10 cellular contexts compared by ENCODE assay signal in the genomic region with DNA sequence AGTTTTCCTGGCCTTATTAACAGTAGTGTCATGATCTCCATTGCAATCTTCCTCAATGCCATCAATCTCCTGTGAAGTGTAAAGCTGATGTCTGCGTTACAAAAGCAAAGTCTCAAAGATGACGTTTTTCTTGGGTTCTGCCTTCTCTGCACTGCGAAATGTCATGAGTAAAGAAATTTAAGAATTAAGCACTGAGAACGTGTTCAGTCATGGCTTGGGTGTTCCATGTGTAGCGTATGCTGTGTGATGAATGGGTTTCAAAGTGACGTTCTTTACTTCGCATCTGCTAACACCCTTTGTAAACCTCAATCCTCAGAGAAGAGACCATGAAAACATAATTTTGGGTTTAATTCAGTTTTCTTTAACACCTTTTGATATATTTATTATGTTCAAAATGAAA. TPM values are rescaled to one million over a fixed set of nuclear protein-coding genes. Genes with fewer than 3 reads are reported as not detected.
DNase-seq lines count a peak whose midpoint lies in the region; ATAC-seq, FAIRE-seq and TF ChIP-seq lines count a peak whose summit lies in the region.
"Had no signal": no experiment of that assay in that cellular context is flagged by ENCODE, and none has a peak within 500 bp of the region (broad histone marks: within the 10 kb centered on the region; RNA-seq: fewer than 3 reads in every experiment).

No MANE protein-coding gene starts in this region.

- peaks cover 8% of the 10 kb centered on the region for H3K27me3 Mint-ChIP-seq in H9 (ENCODE audit: low read depth)
- peaks cover 30% of the 10 kb centered on the region for H3K27me3 Mint-ChIP-seq in WTC11 (ENCODE audit: low read depth)

- H3K4me3 Mint-ChIP-seq in H9 = peak overlapping the region; percentile 75 to 81; a peak in 3 of 5 replicates
- H3K4me3 Mint-ChIP-seq in WTC11 = peak overlapping the region; percentile 75

- no peak overlapping the region for H2BK15ac ChIP-seq in H9 (ENCODE audit: low read depth, low read length)

- H2BK5ac ChIP-seq in H9 (ENCODE audit: insufficient read length, low read length) = no peak overlapping the region

- no peak overlapping the region for H2BK120ac ChIP-seq in H9 (ENCODE audit: low read depth, low read length, poor library complexity, severe bottlenecking)

- no peak for TF ChIP-seq CTCF in H9 (conservative IDR thresholded peaks at IDR 0.05)
- TF ChIP-seq CTCF in WTC11 (IDR thresholded peaks at IDR 0.05) = no peak
- no peak for TF ChIP-seq CTCF in fibroblast of mammary gland (conservative IDR thresholded peaks at IDR 0.05; ENCODE audit: control insufficient read depth, insufficient read depth, low read depth, low read length)
- TF ChIP-seq CTCF in retinal pigment epithelial cell (conservative IDR thresholded peaks at IDR 0.05; ENCODE audit: low read depth, low read length) = no peak

- H3K4me3 ChIP-seq in fibroblast of mammary gland (ENCODE audit: control insufficient read depth, low read depth, low read length) (peak overlapping the region; percentile 75), retinal pigment epithelial cell (ENCODE audit: low read length) (peak overlapping the region; percentile 72)

- no peaks in the 10 kb centered on the region for H3K4me1 ChIP-seq in H9 (ENCODE audit: insufficient read depth, low read length)

- H4K5ac ChIP-seq in H9 (ENCODE audit: insufficient read length, low read depth, low read length) = no peak overlapping the region

- H3K56ac ChIP-seq in H9 (ENCODE audit: insufficient read length, low read depth, low read length) = no peak overlapping the region

- H3K79me1 ChIP-seq in H9 (ENCODE audit: insufficient read depth, low read depth, low read length, poor library complexity, severe bottlenecking) = no peaks in the 10 kb centered on the region

- no peak for FAIRE-seq in frontal cortex (lab: Jason Lieb, UNC)

- no peak for ATAC-seq in WTC11
- no peak for ATAC-seq in GM21526 (IDR thresholded peaks at IDR 0.05; ENCODE audit: low FRiP score, unreplicated experiment)
- ATAC-seq in GM21717 (IDR thresholded peaks at IDR 0.05; ENCODE audit: unreplicated experiment) = no peak

- no peaks in the 10 kb centered on the region for H3K23me2 ChIP-seq in H9 (ENCODE audit: insufficient read length, low read depth, low read length, poor library complexity, severe bottlenecking)

- DNase-seq in H9 (no peak), WTC11 (ENCODE audit: low spot score) (no peak), fibroblast of mammary gland (ENCODE audit: low read depth) (peak; percentile 71), retinal pigment epithelial cell (ENCODE audit: low read depth) (no peak), frontal cortex (ENCODE audit: low spot score in 2 of 2) (no peak), HUDEP-2 (lab: John Stamatoyannopoulos, UW; ENCODE audit: unreplicated experiment in 76 of 76) (no peak)
- DNase-seq: activated CD4-positive, CD25-positive, alpha-beta regulatory T cell treated with anti-CD3 and anti-CD28 coated beads, Interleukin-2, amount 50 U/mL, for 72 hours; NCI-H2227 treated with DMSO at 0.1 percent for 48 hours had no signal

- no peak overlapping the region for H3K4ac ChIP-seq in H9 (ENCODE audit: low read depth, low read length)

- H3T11ph ChIP-seq in H9 (ENCODE audit: low read length) = no peak overlapping the region

- no peak overlapping the region for H3K9ac ChIP-seq in H9 (ENCODE audit: extremely low read depth, insufficient read length, low read length)

- H3K4me1 Mint-ChIP-seq in H9 (peaks cover 4 to 7% of the 10 kb centered on the region in 2 experiments; a peak in 2 of 4 replicates), WTC11 (no peaks in the 10 kb centered on the region)

- H3K27ac ChIP-seq in H9 (ENCODE audit: insufficient read length, low read depth, low read length) = no peak overlapping the region

- H3K27me3 ChIP-seq in H9 (ENCODE audit: insufficient read depth, low read length) = no peaks in the 10 kb centered on the region

- no peak overlapping the region for H2AK5ac ChIP-seq in H9 (ENCODE audit: insufficient read length, low read length)

- no peak overlapping the region for H3K18ac ChIP-seq in H9 (ENCODE audit: insufficient read length, low read depth, low read length)

- H3K36me3 Mint-ChIP-seq in H9 (ENCODE audit: insufficient read depth in 1 of 3, low read depth in 3 of 3) = peaks cover 0 to 4% (median 1%) of the 10 kb centered on the region in 3 experiments; a peak in 2 of 7 replicates
- no peaks in the 10 kb centered on the region for H3K36me3 Mint-ChIP-seq in WTC11

- POLR2A ChIA-PET in WTC11 (lab: Charles Lee) = no interaction called here

- WGBS in H9 (ENCODE audit: extremely low coverage, insufficient read length, low lambda C conversion rate) = no CpG with 5 or more reads among the region's 7 CpGs

- H2BK12ac ChIP-seq in H9 (ENCODE audit: insufficient read length, low read depth, low read length) = no peak overlapping the region

- no peak overlapping the region for H2BK20ac ChIP-seq in H9 (ENCODE audit: low read depth, low read length, poor library complexity, severe bottlenecking)

- H3K23ac ChIP-seq in H9 (ENCODE audit: insufficient read length, low read depth, low read length) = no peak overlapping the region

- no peaks in the 10 kb centered on the region for H4K20me1 ChIP-seq in H9 (ENCODE audit: control insufficient read depth, insufficient read depth, insufficient read length)

- no peak overlapping the region for H3K27ac Mint-ChIP-seq in H9
- H3K27ac Mint-ChIP-seq in WTC11 = no peak overlapping the region

- H4K8ac ChIP-seq in H9 (replicated peaks; ENCODE audit: insufficient read length, low read depth, low read length) = no peak overlapping the region

- no peak overlapping the region for H2AFZ ChIP-seq in H9 (ENCODE audit: low read length)

- H3K79me2 ChIP-seq in H9 (ENCODE audit: insufficient read depth, low read length) = no peaks in the 10 kb centered on the region

- CTCF ChIA-PET in WTC11 (lab: Charles Lee) = interaction anchor here (1.2 kb wide), 1 partner anchor 24 kb away, joined by 5 read pairs; no protein-coding TSS in a partner anchor

- no peak overlapping the region for H3K4me2 ChIP-seq in H9 (ENCODE audit: insufficient read depth, insufficient read length, low read length)

- H3K9me3 Mint-ChIP-seq in H9 = no peaks in the 10 kb centered on the region
- H3K9me3 Mint-ChIP-seq in WTC11 = no peaks in the 10 kb centered on the region

- no peak overlapping the region for H3K14ac ChIP-seq in H9 (ENCODE audit: insufficient read depth, low read length)

- no peaks in the 10 kb centered on the region for H3K9me3 ChIP-seq in H9 (ENCODE audit: control insufficient read depth, low read depth, low read length)

- H4K91ac ChIP-seq in H9 (ENCODE audit: insufficient read length, low read depth, low read length) = no peak overlapping the region

TF ChIP-seq in WTC11, 78 proteins besides CTCF, POLR2A, EP300 and RAD21 (continues in another document):
- TF ChIP-seq ZNF219 (CRISPR knock-in tag; IDR thresholded peaks at IDR 0.05; ENCODE audit: borderline replicate concordance) = no peak
- TF ChIP-seq, protein P1, sequence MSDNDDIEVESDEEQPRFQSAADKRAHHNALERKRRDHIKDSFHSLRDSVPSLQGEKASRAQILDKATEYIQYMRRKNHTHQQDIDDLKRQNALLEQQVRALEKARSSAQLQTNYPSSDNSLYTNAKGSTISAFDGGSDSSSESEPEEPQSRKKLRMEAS (CRISPR knock-in tag; IDR thresholded peaks at IDR 0.05) = no peak
- TF ChIP-seq, protein P2, sequence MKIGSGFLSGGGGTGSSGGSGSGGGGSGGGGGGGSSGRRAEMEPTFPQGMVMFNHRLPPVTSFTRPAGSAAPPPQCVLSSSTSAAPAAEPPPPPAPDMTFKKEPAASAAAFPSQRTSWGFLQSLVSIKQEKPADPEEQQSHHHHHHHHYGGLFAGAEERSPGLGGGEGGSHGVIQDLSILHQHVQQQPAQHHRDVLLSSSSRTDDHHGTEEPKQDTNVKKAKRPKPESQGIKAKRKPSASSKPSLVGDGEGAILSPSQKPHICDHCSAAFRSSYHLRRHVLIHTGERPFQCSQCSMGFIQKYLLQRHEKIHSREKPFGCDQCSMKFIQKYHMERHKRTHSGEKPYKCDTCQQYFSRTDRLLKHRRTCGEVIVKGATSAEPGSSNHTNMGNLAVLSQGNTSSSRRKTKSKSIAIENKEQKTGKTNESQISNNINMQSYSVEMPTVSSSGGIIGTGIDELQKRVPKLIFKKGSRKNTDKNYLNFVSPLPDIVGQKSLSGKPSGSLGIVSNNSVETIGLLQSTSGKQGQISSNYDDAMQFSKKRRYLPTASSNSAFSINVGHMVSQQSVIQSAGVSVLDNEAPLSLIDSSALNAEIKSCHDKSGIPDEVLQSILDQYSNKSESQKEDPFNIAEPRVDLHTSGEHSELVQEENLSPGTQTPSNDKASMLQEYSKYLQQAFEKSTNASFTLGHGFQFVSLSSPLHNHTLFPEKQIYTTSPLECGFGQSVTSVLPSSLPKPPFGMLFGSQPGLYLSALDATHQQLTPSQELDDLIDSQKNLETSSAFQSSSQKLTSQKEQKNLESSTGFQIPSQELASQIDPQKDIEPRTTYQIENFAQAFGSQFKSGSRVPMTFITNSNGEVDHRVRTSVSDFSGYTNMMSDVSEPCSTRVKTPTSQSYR (CRISPR knock-in tag; IDR thresholded peaks at IDR 0.05) = no peak
- TF ChIP-seq CBFB (CRISPR knock-in tag; IDR thresholded peaks at IDR 0.05; ENCODE audit: low read depth) = no peak
- TF ChIP-seq, protein P3, sequence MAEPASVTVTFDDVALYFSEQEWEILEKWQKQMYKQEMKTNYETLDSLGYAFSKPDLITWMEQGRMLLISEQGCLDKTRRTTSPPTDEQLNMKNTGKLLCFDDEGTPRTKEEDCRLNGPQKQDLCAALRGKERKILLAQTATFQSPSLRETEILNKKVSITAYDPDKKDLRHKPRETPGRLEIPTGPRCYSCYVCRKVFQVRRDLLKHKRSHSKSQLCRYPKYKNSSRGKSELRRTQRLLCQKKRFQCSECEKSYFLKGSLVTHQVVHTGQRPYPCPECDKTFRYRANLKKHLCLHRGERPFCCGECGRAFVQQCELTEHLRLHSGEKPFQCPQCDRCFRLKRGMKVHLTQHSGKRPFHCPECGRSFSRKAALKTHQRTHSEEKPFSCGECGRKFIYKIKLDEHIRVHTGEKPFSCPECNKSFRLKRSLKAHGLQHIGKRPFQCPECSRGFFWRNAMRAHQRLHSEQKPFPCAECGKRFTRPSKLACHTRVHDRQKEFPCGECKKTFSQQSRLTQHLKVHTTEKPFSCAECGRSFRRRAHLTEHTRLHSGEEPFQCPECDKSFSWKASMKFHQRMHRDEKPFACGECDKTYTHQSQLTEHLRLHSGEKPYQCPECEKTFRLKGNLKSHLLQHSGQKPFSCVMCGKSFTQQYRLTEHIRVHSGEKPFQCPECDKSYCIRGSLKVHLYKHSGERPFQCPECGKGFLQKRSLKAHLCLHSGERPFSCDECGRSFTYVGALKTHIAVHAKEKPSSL (CRISPR knock-in tag; conservative IDR thresholded peaks at IDR 0.05) = no peak
- no peak for TF ChIP-seq OVOL2 (CRISPR knock-in tag; IDR thresholded peaks at IDR 0.05; ENCODE audit: borderline replicate concordance)
- no peak for TF ChIP-seq ZNF138 (CRISPR knock-in tag; conservative IDR thresholded peaks at IDR 0.05)

RNA-seq across cellular contexts. Expression of a gene that starts 1.0 kb away (rescaled TPM):
- 2.1 and 2.2 TPM in 2 replicates for total RNA-seq in H9 (2021)
- 3.1 to 3.4 TPM (median 3.3 TPM) in 3 replicates for total RNA-seq in WTC11 (2021)
- total RNA-seq in frontal cortex = 48.1 TPM

Comparison
In these comparisons a context has a peak if more than half of its experiments do, and no peak if none do; other contexts are left out.
1. RNA of a gene that starts 1.0 kb away (total RNA-seq): 48.1 TPM in frontal cortex (single experiment); 3.1 to 3.4 TPM in WTC11 and 2.1 to 2.2 TPM in H9; every median in the first group is over 10 times any median in the second.